ENCODE assay signal across 14 cellular contexts in the genomic region with DNA sequence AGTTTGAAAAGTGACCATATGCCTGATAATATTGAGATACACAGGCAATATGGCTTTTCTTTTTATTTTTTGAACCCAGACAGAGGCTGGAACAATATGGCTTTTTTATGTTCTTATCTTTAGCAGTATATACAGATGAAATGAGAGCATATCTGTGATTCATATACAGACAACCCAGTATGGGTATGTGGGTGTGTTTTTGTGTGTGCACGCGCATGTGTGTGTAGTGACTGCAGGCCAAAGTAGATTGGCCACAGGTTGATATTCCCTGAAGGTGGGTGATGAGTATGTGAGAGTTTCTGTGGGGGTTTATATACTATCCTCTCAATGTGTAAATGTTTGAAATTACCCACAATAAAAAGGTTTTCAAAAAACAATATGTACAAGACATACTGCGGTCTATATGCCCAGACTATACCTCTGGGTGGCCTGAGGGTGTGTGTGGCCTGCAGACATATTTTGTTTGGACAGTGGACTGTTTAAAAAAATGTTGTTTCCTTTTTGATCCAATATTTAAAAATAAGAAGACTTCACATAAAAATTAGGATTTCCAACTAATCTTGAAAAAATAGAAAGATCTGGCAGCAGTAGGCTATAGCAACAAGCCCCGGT.
"Had no signal": no experiment of that assay in that cellular context is flagged by ENCODE, and none has a peak within 500 bp of the region (broad histone marks: within the 10 kb centered on the region; RNA-seq: fewer than 3 reads in every experiment).

No MANE protein-coding gene starts in this region.

- DNase-seq: activated CD4-positive, alpha-beta T cell treated with anti-CD3 and anti-CD28 coated beads for 4 hours; activated gamma-delta T cell treated with Interleukin-2 at 50 U/mL for 16 hours; central memory CD4-positive, alpha-beta T cell; cortex of kidney; effector CD8-positive, alpha-beta T cell; naive thymus-derived CD8-positive, alpha-beta T cell; occipital lobe; stimulated activated CD4-positive, alpha-beta T cell treated with anti-CD3 and anti-CD28 coated beads, Interleukin-2, amount 100 ng/mL, for 48 hours; stomach; T-cell had no signal

- H3K27me3 ChIP-seq: gastroesophageal sphincter, stomach had no signal

- H3K27ac Mint-ChIP-seq: naive thymus-derived CD8-positive, alpha-beta T cell; T-cell had no signal

- H3K27ac ChIP-seq: epithelial cell of prostate, RWPE1, VCaP had no signal

- ATAC-seq: naive thymus-derived CD8-positive, alpha-beta T cell; T-cell had no signal

- H3K4me1 ChIP-seq: gastroesophageal sphincter, stomach had no signal

- H3K27me3 Mint-ChIP-seq: naive thymus-derived CD8-positive, alpha-beta T cell; T-cell had no signal

- H3K36me3 ChIP-seq: gastroesophageal sphincter, stomach had no signal

- H3K9me3 ChIP-seq: gastroesophageal sphincter, stomach had no signal

- H3K36me3 Mint-ChIP-seq: naive thymus-derived CD8-positive, alpha-beta T cell; T-cell had no signal

- H3K9me3 Mint-ChIP-seq: naive thymus-derived CD8-positive, alpha-beta T cell; T-cell had no signal

- H3K4me3 Mint-ChIP-seq: naive thymus-derived CD8-positive, alpha-beta T cell; T-cell had no signal

- H3K4me3 ChIP-seq: gastroesophageal sphincter, stomach had no signal
